7 cellular contexts compared by ENCODE assay signal in the genomic region with DNA sequence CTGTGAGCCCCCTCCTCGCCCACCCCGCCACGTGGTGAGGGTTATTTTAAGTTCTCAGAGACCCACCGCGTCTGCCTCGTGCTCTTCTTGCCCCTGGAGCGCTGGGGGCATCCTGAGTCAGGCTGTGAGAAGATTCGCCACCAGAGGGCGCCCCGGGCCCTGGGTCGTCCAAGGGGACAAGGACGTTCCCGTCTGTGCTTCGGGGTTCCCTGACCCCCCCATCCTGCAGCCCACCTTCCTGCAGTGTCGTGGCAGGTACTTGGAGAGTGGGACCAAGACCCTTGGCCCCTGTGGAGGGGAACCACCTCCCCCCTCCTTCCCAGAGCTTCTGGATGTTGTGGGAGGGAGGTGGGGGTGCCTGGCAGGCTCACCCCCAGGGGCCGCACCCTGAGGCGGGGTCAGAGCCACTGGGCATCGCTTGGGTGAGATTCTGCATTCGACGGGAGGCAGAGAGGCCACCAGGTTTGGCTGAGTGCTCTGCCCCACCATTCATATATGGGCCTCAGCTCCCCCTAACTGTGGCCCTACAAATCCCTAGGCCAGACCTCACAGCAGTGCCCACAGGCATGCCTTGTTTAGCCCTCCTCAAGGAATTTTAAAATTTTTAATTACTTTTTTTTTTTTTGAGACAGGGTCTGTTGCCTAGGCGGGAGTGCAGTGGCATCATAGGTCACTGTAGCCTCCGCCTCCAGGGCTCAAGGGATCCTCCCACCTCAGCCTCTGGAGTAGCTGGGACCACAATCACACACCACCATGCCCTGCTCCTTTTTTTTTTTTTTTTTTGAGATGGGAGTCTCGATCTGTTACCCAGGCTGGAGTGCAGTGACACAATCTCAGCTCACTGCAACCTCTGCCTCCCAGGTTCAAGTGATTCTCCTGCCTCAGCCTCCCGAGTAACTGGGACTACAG. TPM values are rescaled to one million over a fixed set of nuclear protein-coding genes. Genes with fewer than 3 reads are reported as not detected.
DNase-seq lines count a peak whose midpoint lies in the region; ATAC-seq and TF ChIP-seq lines count a peak whose summit lies in the region.

No MANE protein-coding gene starts in this region.

- peaks cover 3% of the 10 kb centered on the region for H3K4me1 ChIP-seq in IMR-90 (ENCODE audit: control insufficient read depth, insufficient read depth, low read length)

- no peak overlapping the region for H3K27ac ChIP-seq in IMR-90 (ENCODE audit: insufficient read depth, low read length)

- H3K79me1 ChIP-seq in IMR-90 (ENCODE audit: low read depth in 1 of 2, low read length in 2 of 2), result peaks cover 0 to 10% of the 10 kb centered on the region in 2 experiments; a peak in 1 of 4 replicates

- no peak overlapping the region for H2BK15ac ChIP-seq in IMR-90 (ENCODE audit: low read depth, low read length)

- H3K36me3 Mint-ChIP-seq in T-helper 17 cell (ENCODE audit: low read depth), result no peaks in the 10 kb centered on the region
- peaks cover 7% of the 10 kb centered on the region for H3K36me3 Mint-ChIP-seq in activated naive CD8-positive, alpha-beta T cell treated with anti-CD3 and anti-CD28 coated beads, Interleukin-2, amount 10 ng/mL, durations not matched to agents 7 days and 5 days

- H2BK120ac ChIP-seq in IMR-90 (ENCODE audit: low read depth, low read length), result no peak overlapping the region

- H4K91ac ChIP-seq in IMR-90 (ENCODE audit: insufficient read depth, low read depth, low read length), result no peak overlapping the region

- H3K4me2 ChIP-seq in IMR-90 (ENCODE audit: low read depth, low read length), result no peak overlapping the region

- H3K36me3 ChIP-seq in IMR-90 (ENCODE audit: control insufficient read depth, insufficient read depth, low read length), result peaks cover 11% of the 10 kb centered on the region; the same call in 1 of the 2 replicates

- TF ChIP-seq POLR2A in IMR-90 (IDR thresholded peaks at IDR 0.05; ENCODE audit: low read depth, low read length), result no peak

- no peak overlapping the region for H3K9ac ChIP-seq in IMR-90 (ENCODE audit: low read depth, low read length)

- no peaks in the 10 kb centered on the region for H3K27me3 ChIP-seq in IMR-90 (ENCODE audit: control insufficient read depth, insufficient read depth, low read length)

- peak overlapping the region; percentile 90 for H3K27ac Mint-ChIP-seq in T-helper 17 cell
- H3K27ac Mint-ChIP-seq in activated naive CD8-positive, alpha-beta T cell treated with anti-CD3 and anti-CD28 coated beads, Interleukin-2, amount 10 ng/mL, durations not matched to agents 7 days and 5 days, result peak overlapping the region; percentile 71

- WGBS in IMR-90 (ENCODE audit: extremely low coverage in 2 of 2, insufficient read length in 1 of 2), 2 experiments, result 17% methylated on average over 8 of the region's 24 CpGs; no CpG with 5 or more reads in 1 of the 2 experiments

- peak overlapping the region; percentile 44; the same call in 1 of the 2 replicates for H2AK5ac ChIP-seq in IMR-90 (ENCODE audit: low read depth, low read length)

- H2BK5ac ChIP-seq in IMR-90 (ENCODE audit: low read depth, low read length, poor library complexity, severe bottlenecking), result no peak overlapping the region

- peak overlapping the region; percentile 73 for H2AFZ ChIP-seq in IMR-90 (replicated peaks; ENCODE audit: low read length, poor library complexity)

- no peaks in the 10 kb centered on the region for H3K9me1 ChIP-seq in IMR-90 (ENCODE audit: insufficient read depth, low read length)

- CTCF ChIA-PET in IMR-90 (lab: Yijun Ruan, JAX), result interaction anchor here (0.8 to 1.0 kb wide), 4 partner anchors 11 to 76 kb away, joined by 4 to 7 read pairs (median 4); partner anchors contain the start of gene RHOF

- H3K18ac ChIP-seq in IMR-90 (ENCODE audit: low read depth, low read length), result no peak overlapping the region

- no peak overlapping the region for H4K8ac ChIP-seq in IMR-90 (ENCODE audit: low read depth in 2 of 2, low read length in 2 of 2)

- peak; percentile 65 for TF ChIP-seq RAD21 in IMR-90 (IDR thresholded peaks at IDR 0.05; ENCODE audit: low read length)

- TF ChIP-seq CTCF in GM12872 (IDR thresholded peaks at IDR 0.05; ENCODE audit: insufficient read depth, low read depth, low read length) (peak; percentile 90), IMR-90 (conservative IDR thresholded peaks at IDR 0.05; ENCODE audit: low read depth, low read length) (peak; percentile 76)

- ATAC-seq in IMR-90 (ENCODE audit: low read depth) (peak; percentile 77), T-helper 17 cell (peak; percentile 80), left ventricle myocardium superior (peak; percentile 57), HG02970 (IDR thresholded peaks at IDR 0.05; ENCODE audit: low FRiP score, unreplicated experiment) (no peak)
- ATAC-seq in activated naive CD8-positive, alpha-beta T cell treated with anti-CD3 and anti-CD28 coated beads, Interleukin-2, amount 10 ng/mL, durations not matched to agents 7 days and 5 days (ENCODE audit: low read depth), result peak; percentile 72

- no peak overlapping the region for H3K4ac ChIP-seq in IMR-90 (ENCODE audit: low read depth, low read length)

- no peaks in the 10 kb centered on the region for H3K9me3 Mint-ChIP-seq in activated naive CD8-positive, alpha-beta T cell treated with anti-CD3 and anti-CD28 coated beads, Interleukin-2, amount 10 ng/mL, durations not matched to agents 7 days and 5 days

- no peak overlapping the region for H3K23ac ChIP-seq in IMR-90 (ENCODE audit: low read depth, low read length)

- H3K56ac ChIP-seq in IMR-90 (ENCODE audit: extremely low read depth, insufficient read depth, low read length), result no peak overlapping the region

- dilution Hi-C loops in IMR-90 (cut with HindIII; ENCODE audit: low sequenced_read_pairs, unreplicated experiment), result no loop called here

- POLR2A ChIA-PET in IMR-90 (lab: Charles Lee; ENCODE audit: unreplicated experiment), result no interaction called here
- POLR2A ChIA-PET in activated naive CD8-positive, alpha-beta T cell treated with anti-CD3 and anti-CD28 coated beads, Interleukin-2, amount 10 ng/mL, durations not matched to agents 7 days and 5 days (lab: Charles Lee), result interaction anchor here (0.7 to 31.1 kb wide), 4 partner anchors 11 to 89 kb away, joined by 3 to 931 read pairs (median 5); partner anchors contain the start of genes RHOF and SETD1B

- no peaks in the 10 kb centered on the region for H3K9me3 ChIP-seq in IMR-90 (ENCODE audit: control insufficient read depth, insufficient read depth, low read length)
- no peaks in the 10 kb centered on the region for H3K9me3 ChIP-seq in T-helper 17 cell (ENCODE audit: control insufficient read depth, low read length, poor library complexity, severe bottlenecking)

- intact Hi-C loops in IMR-90 (cut with micrococcal nuclease), result loop anchor here (1.0 kb wide), 3 partner anchors 18 to 112 kb away; partner anchors contain the start of gene PSMD9
- intact Hi-C loops in left ventricle myocardium superior (cut with micrococcal nuclease), result no loop called here

- 0 out of 2 replicates have a peak, but pooled peaks cover 3% of the 10 kb centered on the region for H4K20me1 ChIP-seq in IMR-90 (ENCODE audit: insufficient read depth, low read length)

- BruUV-seq in IMR-90 (replicated peaks; lab: Mats Ljungman, UMichigan), result no TSS peak

- H2AK9ac ChIP-seq in IMR-90 (replicated peaks; ENCODE audit: low read depth, low read length, poor library complexity), result peak overlapping the region; percentile 25

- H4K5ac ChIP-seq in IMR-90 (ENCODE audit: low read depth, low read length), result no peak overlapping the region

- no peak overlapping the region for H3K14ac ChIP-seq in IMR-90 (replicated peaks; ENCODE audit: low read depth, low read length)

- DNase-seq in IMR-90 (peak; percentile 44), T-helper 17 cell (peak; percentile 77 to 94 (median 83)), left ventricle myocardium superior (peak; percentile 92)
- DNase-seq in activated naive CD8-positive, alpha-beta T cell treated with anti-CD3 and anti-CD28 coated beads, Interleukin-2, amount 10 ng/mL, durations not matched to agents 7 days and 5 days, result peak; percentile 95
- DNase-seq in stimulated activated CD4-positive, alpha-beta T cell treated with anti-CD3 and anti-CD28 coated beads, Interleukin-12 subunit alpha, Interleukin-12 subunit beta, amount 100 ng/mL, for 24 hours (ENCODE audit: low read depth in 2 of 2), result peak; percentile 77 to 93

- H3K4me1 Mint-ChIP-seq in T-helper 17 cell, result peaks cover 18% of the 10 kb centered on the region
- H3K4me1 Mint-ChIP-seq in activated naive CD8-positive, alpha-beta T cell treated with anti-CD3 and anti-CD28 coated beads, Interleukin-2, amount 10 ng/mL, durations not matched to agents 7 days and 5 days, result peaks cover 7% of the 10 kb centered on the region

- in situ Hi-C loops in IMR-90 (cut with MboI; ENCODE audit: low sequenced_read_pairs), result no loop called here

- no peaks in the 10 kb centered on the region for H3K27me3 Mint-ChIP-seq in T-helper 17 cell
- H3K27me3 Mint-ChIP-seq in activated naive CD8-positive, alpha-beta T cell treated with anti-CD3 and anti-CD28 coated beads, Interleukin-2, amount 10 ng/mL, durations not matched to agents 7 days and 5 days, result no peaks in the 10 kb centered on the region

- H3K4me3 ChIP-seq in IMR-90 (ENCODE audit: insufficient read depth, low read depth, low read length), result no peak overlapping the region

- H3K4me3 Mint-ChIP-seq in T-helper 17 cell, result peak overlapping the region; percentile 15
- no peak overlapping the region for H3K4me3 Mint-ChIP-seq in activated naive CD8-positive, alpha-beta T cell treated with anti-CD3 and anti-CD28 coated beads, Interleukin-2, amount 10 ng/mL, durations not matched to agents 7 days and 5 days

- H2BK20ac ChIP-seq in IMR-90 (ENCODE audit: low read depth, low read length), result no peak overlapping the region

TF ChIP-seq in IMR-90, 13 proteins besides CTCF, POLR2A, EP300 and RAD21 (continues in another document):
- no peak for TF ChIP-seq MAFK (IDR thresholded peaks at IDR 0.05; ENCODE audit: low read depth, low read length)
- TF ChIP-seq SMC3 (IDR thresholded peaks at IDR 0.05; ENCODE audit: low read depth, low read length), result peak; percentile 79
- no peak for TF ChIP-seq NFE2L2 (IDR thresholded peaks at IDR 0.05; ENCODE audit: low read depth, low read length)

RNA-seq across cellular contexts. Expression of gene RHOF, which starts 17.0 kb away (rescaled TPM):
- total RNA-seq in IMR-90 (2012; rRNA removed), result 3.0 and 3.9 TPM in 2 replicates
- 5.1 and 5.3 TPM in 2 replicates for polyA plus RNA-seq in IMR-90 (2012; rRNA removed)
- 4.7 and 7.8 TPM in 2 replicates for polyA plus RNA-seq in IMR-90 (2012; cell fraction: cytosol; rRNA removed)
- 14.0 and 15.7 TPM in 2 replicates for polyA plus RNA-seq in IMR-90 (2012; cell fraction: nucleus; rRNA removed; ENCODE audit: low replicate concordance)
- 100 to 1,000 TPM; 121 to 122 TPM for total RNA-seq in T-helper 17 cell
- 100 to 1,000 TPM; 144 to 157 TPM for total RNA-seq in activated naive CD8-positive, alpha-beta T cell treated with anti-CD3 and anti-CD28 coated beads, Interleukin-2, amount 10 ng/mL, durations not matched to agents 7 days and 5 days
- 48.3 TPM for total RNA-seq in left ventricle myocardium superior

RNA-seq across cellular contexts. Expression of gene SETD1B, which starts 27.4 kb away (rescaled TPM):
- total RNA-seq in IMR-90 (2012; rRNA removed) (0.83 and 0.90 TPM in 2 replicates), T-helper 17 cell (10 to 100 TPM; 54.5 to 64.1 TPM), left ventricle myocardium superior (9.0 TPM)
- polyA plus RNA-seq in IMR-90 (2012; rRNA removed), result 5.1 and 5.5 TPM in 2 replicates
- 3.1 and 3.5 TPM in 2 replicates for polyA plus RNA-seq in IMR-90 (2012; cell fraction: cytosol; rRNA removed)
- 14.8 and 15.1 TPM in 2 replicates for polyA plus RNA-seq in IMR-90 (2012; cell fraction: nucleus; rRNA removed; ENCODE audit: low replicate concordance)
- 10 to 100 TPM; 45.0 to 46.8 TPM for total RNA-seq in activated naive CD8-positive, alpha-beta T cell treated with anti-CD3 and anti-CD28 coated beads, Interleukin-2, amount 10 ng/mL, durations not matched to agents 7 days and 5 days

Comparison
In these comparisons a context has a peak if more than half of its experiments do, and no peak if none do; other contexts are left out.
1. DNase-seq: peak in every context shown above with its lines; median percentile 95 in activated naive CD8-positive, alpha-beta T cell treated with anti-CD3 and anti-CD28 coated beads, Interleukin-2, amount 10 ng/mL, durations not matched to agents 7 days and 5 days; 92 in left ventricle myocardium superior; 85 in stimulated activated CD4-positive, alpha-beta T cell treated with anti-CD3 and anti-CD28 coated beads, Interleukin-12 subunit alpha, Interleukin-12 subunit beta, amount 100 ng/mL, for 24 hours; 83 in T-helper 17 cell; 44 in IMR-90.
2. RNA of gene RHOF, which starts 17.0 kb away (total RNA-seq): 144 to 157 TPM in activated naive CD8-positive, alpha-beta T cell treated with anti-CD3 and anti-CD28 coated beads, Interleukin-2, amount 10 ng/mL, durations not matched to agents 7 days and 5 days, 121 to 122 TPM in T-helper 17 cell and 48.3 TPM in left ventricle myocardium superior (single experiment); 3.0 to 3.9 TPM in IMR-90; every median in the first group is over 10 times any median in the second.